1 cellular context compared by ENCODE assay signal in the genomic region with DNA sequence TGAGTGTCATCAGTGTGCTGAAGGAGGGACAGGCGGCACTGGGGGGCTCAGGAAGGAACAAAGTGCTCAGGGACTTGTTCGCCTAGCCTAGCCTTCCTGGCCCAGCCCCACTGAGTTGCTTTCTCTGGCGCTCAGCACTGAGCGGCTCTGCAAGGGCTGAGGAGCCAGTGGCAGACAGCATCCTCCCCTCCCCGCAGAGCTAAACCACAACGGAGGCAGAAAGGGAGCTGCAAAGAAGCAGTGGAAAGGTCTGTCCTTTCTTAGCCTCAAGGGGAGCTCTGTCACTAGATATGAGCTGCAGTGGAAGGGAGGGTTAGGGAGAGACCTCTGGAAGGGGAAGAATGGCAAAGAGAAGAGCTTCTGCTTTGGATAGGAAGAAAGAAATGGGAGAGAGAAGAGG.
TF ChIP-seq lines count a peak whose summit lies in the region.

No MANE protein-coding gene starts in this region.

TF ChIP-seq in K562, 482 proteins besides CTCF, POLR2A, EP300 and RAD21 (continued from another document):
- TF ChIP-seq, protein P1, sequence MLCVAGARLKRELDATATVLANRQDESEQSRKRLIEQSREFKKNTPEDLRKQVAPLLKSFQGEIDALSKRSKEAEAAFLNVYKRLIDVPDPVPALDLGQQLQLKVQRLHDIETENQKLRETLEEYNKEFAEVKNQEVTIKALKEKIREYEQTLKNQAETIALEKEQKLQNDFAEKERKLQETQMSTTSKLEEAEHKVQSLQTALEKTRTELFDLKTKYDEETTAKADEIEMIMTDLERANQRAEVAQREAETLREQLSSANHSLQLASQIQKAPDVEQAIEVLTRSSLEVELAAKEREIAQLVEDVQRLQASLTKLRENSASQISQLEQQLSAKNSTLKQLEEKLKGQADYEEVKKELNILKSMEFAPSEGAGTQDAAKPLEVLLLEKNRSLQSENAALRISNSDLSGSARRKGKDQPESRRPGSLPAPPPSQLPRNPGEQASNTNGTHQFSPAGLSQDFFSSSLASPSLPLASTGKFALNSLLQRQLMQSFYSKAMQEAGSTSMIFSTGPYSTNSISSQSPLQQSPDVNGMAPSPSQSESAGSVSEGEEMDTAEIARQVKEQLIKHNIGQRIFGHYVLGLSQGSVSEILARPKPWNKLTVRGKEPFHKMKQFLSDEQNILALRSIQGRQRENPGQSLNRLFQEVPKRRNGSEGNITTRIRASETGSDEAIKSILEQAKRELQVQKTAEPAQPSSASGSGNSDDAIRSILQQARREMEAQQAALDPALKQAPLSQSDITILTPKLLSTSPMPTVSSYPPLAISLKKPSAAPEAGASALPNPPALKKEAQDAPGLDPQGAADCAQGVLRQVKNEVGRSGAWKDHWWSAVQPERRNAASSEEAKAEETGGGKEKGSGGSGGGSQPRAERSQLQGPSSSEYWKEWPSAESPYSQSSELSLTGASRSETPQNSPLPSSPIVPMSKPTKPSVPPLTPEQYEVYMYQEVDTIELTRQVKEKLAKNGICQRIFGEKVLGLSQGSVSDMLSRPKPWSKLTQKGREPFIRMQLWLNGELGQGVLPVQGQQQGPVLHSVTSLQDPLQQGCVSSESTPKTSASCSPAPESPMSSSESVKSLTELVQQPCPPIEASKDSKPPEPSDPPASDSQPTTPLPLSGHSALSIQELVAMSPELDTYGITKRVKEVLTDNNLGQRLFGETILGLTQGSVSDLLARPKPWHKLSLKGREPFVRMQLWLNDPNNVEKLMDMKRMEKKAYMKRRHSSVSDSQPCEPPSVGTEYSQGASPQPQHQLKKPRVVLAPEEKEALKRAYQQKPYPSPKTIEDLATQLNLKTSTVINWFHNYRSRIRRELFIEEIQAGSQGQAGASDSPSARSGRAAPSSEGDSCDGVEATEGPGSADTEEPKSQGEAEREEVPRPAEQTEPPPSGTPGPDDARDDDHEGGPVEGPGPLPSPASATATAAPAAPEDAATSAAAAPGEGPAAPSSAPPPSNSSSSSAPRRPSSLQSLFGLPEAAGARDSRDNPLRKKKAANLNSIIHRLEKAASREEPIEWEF (CRISPR knock-in tag; IDR thresholded peaks at IDR 0.05) = no peak
- TF ChIP-seq ZNF766 (CRISPR knock-in tag; conservative IDR thresholded peaks at IDR 0.05) = no peak
- no peak for TF ChIP-seq RBM14 (IDR thresholded peaks at IDR 0.05; ENCODE audit: borderline replicate concordance, insufficient read depth, low read depth, low read length)
- TF ChIP-seq, protein P2, sequence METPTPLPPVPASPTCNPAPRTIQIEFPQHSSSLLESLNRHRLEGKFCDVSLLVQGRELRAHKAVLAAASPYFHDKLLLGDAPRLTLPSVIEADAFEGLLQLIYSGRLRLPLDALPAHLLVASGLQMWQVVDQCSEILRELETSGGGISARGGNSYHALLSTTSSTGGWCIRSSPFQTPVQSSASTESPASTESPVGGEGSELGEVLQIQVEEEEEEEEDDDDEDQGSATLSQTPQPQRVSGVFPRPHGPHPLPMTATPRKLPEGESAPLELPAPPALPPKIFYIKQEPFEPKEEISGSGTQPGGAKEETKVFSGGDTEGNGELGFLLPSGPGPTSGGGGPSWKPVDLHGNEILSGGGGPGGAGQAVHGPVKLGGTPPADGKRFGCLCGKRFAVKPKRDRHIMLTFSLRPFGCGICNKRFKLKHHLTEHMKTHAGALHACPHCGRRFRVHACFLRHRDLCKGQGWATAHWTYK (CRISPR knock-in tag; IDR thresholded peaks at IDR 0.05) = no peak
- 0 out of 4 replicates have a peak, but pooled peaks of 1 of the 2 experiments have one; percentile 23 for TF ChIP-seq RCOR1 (IDR thresholded peaks at IDR 0.05; ENCODE audit: borderline replicate concordance in 1 of 2, low read depth in 2 of 2, low read length in 2 of 2)
- no peak for TF ChIP-seq ZKSCAN8 (CRISPR knock-in tag; IDR thresholded peaks at IDR 0.05)
- no peak for TF ChIP-seq HMGN3 (IDR thresholded peaks at IDR 0.05; ENCODE audit: borderline replicate concordance, extremely low read depth, insufficient read length, low read depth, low read length)
